In the genomic region with DNA sequence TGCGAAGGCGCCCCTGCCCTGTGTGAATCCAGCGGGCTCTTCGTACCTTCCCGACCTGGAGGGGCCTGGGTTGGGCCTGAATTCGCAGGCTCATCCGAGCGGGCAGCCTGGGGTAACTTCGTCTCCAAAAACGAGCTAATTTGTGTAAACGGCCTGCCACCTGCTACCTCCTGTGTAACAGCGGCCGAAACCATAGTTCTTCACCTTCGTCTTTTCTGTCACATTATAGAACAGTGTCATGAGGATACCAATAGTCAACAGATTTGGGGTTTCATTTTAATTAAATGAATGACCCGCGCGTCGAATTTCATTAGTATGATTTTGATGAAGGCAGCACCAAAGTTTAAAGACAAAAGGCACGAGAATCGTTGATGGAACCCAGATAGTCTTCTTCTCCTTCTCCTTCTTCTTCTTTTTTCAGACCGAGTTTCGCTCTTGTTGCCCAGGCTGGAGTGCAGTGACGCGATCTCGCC, we compare ENCODE assay signal across 1 cellular context.
TF ChIP-seq lines count a peak whose summit lies in the region.

No MANE protein-coding gene starts in this region.

TF ChIP-seq in HepG2, 621 proteins besides CTCF, POLR2A, EP300 and RAD21 (continued from another document and continues in another):
- TF ChIP-seq, protein P1, sequence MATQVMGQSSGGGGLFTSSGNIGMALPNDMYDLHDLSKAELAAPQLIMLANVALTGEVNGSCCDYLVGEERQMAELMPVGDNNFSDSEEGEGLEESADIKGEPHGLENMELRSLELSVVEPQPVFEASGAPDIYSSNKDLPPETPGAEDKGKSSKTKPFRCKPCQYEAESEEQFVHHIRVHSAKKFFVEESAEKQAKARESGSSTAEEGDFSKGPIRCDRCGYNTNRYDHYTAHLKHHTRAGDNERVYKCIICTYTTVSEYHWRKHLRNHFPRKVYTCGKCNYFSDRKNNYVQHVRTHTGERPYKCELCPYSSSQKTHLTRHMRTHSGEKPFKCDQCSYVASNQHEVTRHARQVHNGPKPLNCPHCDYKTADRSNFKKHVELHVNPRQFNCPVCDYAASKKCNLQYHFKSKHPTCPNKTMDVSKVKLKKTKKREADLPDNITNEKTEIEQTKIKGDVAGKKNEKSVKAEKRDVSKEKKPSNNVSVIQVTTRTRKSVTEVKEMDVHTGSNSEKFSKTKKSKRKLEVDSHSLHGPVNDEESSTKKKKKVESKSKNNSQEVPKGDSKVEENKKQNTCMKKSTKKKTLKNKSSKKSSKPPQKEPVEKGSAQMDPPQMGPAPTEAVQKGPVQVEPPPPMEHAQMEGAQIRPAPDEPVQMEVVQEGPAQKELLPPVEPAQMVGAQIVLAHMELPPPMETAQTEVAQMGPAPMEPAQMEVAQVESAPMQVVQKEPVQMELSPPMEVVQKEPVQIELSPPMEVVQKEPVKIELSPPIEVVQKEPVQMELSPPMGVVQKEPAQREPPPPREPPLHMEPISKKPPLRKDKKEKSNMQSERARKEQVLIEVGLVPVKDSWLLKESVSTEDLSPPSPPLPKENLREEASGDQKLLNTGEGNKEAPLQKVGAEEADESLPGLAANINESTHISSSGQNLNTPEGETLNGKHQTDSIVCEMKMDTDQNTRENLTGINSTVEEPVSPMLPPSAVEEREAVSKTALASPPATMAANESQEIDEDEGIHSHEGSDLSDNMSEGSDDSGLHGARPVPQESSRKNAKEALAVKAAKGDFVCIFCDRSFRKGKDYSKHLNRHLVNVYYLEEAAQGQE (IDR thresholded peaks at IDR 0.05; ENCODE audit: borderline replicate concordance in 1 of 2, low read depth in 1 of 2, low read length in 2 of 2), result no peak
- TF ChIP-seq MAFF (IDR thresholded peaks at IDR 0.05; ENCODE audit: low read depth, low read length) (no peak), SP4 (CRISPR knock-in tag; IDR thresholded peaks at IDR 0.05) (no peak), SMYD3 (CRISPR knock-in tag; IDR thresholded peaks at IDR 0.05) (no peak), MTF1 (CRISPR knock-in tag; IDR thresholded peaks at IDR 0.05) (no peak), EEA1 (CRISPR knock-in tag; IDR thresholded peaks at IDR 0.05; ENCODE audit: borderline replicate concordance) (no peak), ZNF225 (CRISPR knock-in tag; IDR thresholded peaks at IDR 0.05) (peak; percentile 69; the same call in 1 of the 2 replicates), MED8 (CRISPR knock-in tag; IDR thresholded peaks at IDR 0.05; ENCODE audit: insufficient replicate concordance) (no peak), FOXO1 (CRISPR knock-in tag; IDR thresholded peaks at IDR 0.05) (no peak), ATF7-NPFF (CRISPR knock-in tag; IDR thresholded peaks at IDR 0.05; ENCODE audit: low read depth) (no peak), SIX4 (CRISPR knock-in tag; IDR thresholded peaks at IDR 0.05) (no peak), ZFP90 (CRISPR knock-in tag; IDR thresholded peaks at IDR 0.05; ENCODE audit: borderline replicate concordance) (peak; percentile 86; the same call in 1 of the 2 replicates), JDP2 (CRISPR knock-in tag; IDR thresholded peaks at IDR 0.05; ENCODE audit: borderline replicate concordance) (no peak), WIZ (CRISPR knock-in tag; IDR thresholded peaks at IDR 0.05) (no peak), ERF (CRISPR knock-in tag; IDR thresholded peaks at IDR 0.05) (no peak; the same call in 1 of the 2 replicates), ZNF333 (CRISPR knock-in tag; IDR thresholded peaks at IDR 0.05; ENCODE audit: borderline replicate concordance) (0 out of 2 replicates have a peak, but pooled peaks have one; percentile 34), ATF7 (IDR thresholded peaks at IDR 0.05) (no peak), ATF7 (CRISPR knock-in tag; IDR thresholded peaks at IDR 0.05) (no peak), ZNF549 (CRISPR knock-in tag; IDR thresholded peaks at IDR 0.05) (no peak), ZNF841 (CRISPR knock-in tag; IDR thresholded peaks at IDR 0.05; ENCODE audit: borderline replicate concordance) (no peak), CBX1 (IDR thresholded peaks at IDR 0.05; ENCODE audit: low read depth) (no peak), JARID2 (CRISPR knock-in tag; IDR thresholded peaks at IDR 0.05; ENCODE audit: insufficient replicate concordance) (no peak), TOPORS (CRISPR knock-in tag; IDR thresholded peaks at IDR 0.05) (no peak), ZNF484 (CRISPR knock-in tag; IDR thresholded peaks at IDR 0.05; ENCODE audit: borderline replicate concordance, low read depth) (no peak)
- TF ChIP-seq, protein P2, sequence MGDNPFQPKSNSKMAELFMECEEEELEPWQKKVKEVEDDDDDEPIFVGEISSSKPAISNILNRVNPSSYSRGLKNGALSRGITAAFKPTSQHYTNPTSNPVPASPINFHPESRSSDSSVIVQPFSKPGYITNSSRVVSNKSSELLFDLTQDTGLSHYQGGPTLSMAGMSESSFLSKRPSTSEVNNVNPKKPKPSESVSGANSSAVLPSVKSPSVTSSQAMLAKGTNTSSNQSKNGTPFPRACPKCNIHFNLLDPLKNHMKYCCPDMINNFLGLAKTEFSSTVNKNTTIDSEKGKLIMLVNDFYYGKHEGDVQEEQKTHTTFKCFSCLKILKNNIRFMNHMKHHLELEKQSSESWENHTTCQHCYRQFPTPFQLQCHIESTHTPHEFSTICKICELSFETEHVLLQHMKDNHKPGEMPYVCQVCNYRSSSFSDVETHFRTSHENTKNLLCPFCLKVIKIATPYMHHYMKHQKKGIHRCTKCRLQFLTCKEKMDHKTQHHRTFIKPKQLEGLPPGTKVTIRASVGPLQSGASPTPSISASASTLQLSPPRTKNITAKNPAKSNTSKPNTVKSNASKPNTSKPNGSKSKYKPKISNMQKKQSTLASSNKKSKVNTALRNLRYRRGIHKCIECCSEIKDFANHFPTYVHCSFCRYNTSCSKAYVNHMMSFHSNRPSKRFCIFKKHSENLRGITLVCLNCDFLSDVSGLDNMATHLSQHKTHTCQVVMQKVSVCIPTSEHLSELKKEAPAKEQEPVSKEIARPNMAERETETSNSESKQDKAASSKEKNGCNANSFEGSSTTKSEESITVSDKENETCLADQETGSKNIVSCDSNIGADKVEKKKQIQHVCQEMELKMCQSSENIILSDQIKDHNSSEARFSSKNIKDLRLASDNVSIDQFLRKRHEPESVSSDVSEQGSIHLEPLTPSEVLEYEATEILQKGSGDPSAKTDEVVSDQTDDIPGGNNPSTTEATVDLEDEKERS (CRISPR knock-in tag; IDR thresholded peaks at IDR 0.05), result no peak
- TF ChIP-seq, protein P3, sequence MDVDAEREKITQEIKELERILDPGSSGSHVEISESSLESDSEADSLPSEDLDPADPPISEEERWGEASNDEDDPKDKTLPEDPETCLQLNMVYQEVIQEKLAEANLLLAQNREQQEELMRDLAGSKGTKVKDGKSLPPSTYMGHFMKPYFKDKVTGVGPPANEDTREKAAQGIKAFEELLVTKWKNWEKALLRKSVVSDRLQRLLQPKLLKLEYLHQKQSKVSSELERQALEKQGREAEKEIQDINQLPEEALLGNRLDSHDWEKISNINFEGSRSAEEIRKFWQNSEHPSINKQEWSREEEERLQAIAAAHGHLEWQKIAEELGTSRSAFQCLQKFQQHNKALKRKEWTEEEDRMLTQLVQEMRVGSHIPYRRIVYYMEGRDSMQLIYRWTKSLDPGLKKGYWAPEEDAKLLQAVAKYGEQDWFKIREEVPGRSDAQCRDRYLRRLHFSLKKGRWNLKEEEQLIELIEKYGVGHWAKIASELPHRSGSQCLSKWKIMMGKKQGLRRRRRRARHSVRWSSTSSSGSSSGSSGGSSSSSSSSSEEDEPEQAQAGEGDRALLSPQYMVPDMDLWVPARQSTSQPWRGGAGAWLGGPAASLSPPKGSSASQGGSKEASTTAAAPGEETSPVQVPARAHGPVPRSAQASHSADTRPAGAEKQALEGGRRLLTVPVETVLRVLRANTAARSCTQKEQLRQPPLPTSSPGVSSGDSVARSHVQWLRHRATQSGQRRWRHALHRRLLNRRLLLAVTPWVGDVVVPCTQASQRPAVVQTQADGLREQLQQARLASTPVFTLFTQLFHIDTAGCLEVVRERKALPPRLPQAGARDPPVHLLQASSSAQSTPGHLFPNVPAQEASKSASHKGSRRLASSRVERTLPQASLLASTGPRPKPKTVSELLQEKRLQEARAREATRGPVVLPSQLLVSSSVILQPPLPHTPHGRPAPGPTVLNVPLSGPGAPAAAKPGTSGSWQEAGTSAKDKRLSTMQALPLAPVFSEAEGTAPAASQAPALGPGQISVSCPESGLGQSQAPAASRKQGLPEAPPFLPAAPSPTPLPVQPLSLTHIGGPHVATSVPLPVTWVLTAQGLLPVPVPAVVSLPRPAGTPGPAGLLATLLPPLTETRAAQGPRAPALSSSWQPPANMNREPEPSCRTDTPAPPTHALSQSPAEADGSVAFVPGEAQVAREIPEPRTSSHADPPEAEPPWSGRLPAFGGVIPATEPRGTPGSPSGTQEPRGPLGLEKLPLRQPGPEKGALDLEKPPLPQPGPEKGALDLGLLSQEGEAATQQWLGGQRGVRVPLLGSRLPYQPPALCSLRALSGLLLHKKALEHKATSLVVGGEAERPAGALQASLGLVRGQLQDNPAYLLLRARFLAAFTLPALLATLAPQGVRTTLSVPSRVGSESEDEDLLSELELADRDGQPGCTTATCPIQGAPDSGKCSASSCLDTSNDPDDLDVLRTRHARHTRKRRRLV (CRISPR knock-in tag; IDR thresholded peaks at IDR 0.05), result no peak
- TF ChIP-seq, protein P4, sequence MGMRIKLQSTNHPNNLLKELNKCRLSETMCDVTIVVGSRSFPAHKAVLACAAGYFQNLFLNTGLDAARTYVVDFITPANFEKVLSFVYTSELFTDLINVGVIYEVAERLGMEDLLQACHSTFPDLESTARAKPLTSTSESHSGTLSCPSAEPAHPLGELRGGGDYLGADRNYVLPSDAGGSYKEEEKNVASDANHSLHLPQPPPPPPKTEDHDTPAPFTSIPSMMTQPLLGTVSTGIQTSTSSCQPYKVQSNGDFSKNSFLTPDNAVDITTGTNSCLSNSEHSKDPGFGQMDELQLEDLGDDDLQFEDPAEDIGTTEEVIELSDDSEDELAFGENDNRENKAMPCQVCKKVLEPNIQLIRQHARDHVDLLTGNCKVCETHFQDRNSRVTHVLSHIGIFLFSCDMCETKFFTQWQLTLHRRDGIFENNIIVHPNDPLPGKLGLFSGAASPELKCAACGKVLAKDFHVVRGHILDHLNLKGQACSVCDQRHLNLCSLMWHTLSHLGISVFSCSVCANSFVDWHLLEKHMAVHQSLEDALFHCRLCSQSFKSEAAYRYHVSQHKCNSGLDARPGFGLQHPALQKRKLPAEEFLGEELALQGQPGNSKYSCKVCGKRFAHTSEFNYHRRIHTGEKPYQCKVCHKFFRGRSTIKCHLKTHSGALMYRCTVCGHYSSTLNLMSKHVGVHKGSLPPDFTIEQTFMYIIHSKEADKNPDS (CRISPR knock-in tag; IDR thresholded peaks at IDR 0.05), result no peak
- TF ChIP-seq, protein P5, sequence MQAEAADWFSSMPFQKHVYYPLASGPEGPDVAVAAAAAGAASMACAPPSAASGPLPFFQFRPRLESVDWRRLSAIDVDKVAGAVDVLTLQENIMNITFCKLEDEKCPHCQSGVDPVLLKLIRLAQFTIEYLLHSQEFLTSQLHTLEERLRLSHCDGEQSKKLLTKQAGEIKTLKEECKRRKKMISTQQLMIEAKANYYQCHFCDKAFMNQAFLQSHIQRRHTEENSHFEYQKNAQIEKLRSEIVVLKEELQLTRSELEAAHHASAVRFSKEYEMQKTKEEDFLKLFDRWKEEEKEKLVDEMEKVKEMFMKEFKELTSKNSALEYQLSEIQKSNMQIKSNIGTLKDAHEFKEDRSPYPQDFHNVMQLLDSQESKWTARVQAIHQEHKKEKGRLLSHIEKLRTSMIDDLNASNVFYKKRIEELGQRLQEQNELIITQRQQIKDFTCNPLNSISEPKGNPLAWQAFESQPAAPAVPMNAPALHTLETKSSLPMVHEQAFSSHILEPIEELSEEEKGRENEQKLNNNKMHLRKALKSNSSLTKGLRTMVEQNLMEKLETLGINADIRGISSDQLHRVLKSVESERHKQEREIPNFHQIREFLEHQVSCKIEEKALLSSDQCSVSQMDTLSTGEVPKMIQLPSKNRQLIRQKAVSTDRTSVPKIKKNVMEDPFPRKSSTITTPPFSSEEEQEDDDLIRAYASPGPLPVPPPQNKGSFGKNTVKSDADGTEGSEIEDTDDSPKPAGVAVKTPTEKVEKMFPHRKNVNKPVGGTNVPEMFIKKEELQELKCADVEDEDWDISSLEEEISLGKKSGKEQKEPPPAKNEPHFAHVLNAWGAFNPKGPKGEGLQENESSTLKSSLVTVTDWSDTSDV (CRISPR knock-in tag; IDR thresholded peaks at IDR 0.05), result no peak
- TF ChIP-seq, protein P6, sequence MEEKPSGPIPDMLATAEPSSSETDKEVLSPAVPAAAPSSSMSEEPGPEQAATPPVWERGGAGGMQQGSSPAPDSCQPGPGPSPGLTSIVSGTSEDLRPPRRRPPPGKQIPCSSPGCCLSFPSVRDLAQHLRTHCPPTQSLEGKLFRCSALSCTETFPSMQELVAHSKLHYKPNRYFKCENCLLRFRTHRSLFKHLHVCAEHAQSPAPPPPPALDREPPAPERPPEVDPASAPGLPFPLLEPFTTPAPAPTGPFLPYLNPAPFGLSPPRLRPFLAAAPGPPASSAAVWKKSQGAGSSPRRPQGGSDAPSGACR (CRISPR knock-in tag; IDR thresholded peaks at IDR 0.05), result no peak
- TF ChIP-seq, protein P7, sequence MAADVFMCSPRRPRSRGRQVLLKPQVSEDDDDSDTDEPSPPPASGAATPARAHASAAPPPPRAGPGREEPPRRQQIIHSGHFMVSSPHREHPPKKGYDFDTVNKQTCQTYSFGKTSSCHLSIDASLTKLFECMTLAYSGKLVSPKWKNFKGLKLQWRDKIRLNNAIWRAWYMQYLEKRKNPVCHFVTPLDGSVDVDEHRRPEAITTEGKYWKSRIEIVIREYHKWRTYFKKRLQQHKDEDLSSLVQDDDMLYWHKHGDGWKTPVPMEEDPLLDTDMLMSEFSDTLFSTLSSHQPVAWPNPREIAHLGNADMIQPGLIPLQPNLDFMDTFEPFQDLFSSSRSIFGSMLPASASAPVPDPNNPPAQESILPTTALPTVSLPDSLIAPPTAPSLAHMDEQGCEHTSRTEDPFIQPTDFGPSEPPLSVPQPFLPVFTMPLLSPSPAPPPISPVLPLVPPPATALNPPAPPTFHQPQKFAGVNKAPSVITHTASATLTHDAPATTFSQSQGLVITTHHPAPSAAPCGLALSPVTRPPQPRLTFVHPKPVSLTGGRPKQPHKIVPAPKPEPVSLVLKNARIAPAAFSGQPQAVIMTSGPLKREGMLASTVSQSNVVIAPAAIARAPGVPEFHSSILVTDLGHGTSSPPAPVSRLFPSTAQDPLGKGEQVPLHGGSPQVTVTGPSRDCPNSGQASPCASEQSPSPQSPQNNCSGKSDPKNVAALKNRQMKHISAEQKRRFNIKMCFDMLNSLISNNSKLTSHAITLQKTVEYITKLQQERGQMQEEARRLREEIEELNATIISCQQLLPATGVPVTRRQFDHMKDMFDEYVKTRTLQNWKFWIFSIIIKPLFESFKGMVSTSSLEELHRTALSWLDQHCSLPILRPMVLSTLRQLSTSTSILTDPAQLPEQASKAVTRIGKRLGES (CRISPR knock-in tag; IDR thresholded peaks at IDR 0.05; ENCODE audit: borderline replicate concordance), result 0 out of 2 replicates have a peak, but pooled peaks have one; percentile 43
